Comparison of ENCODE assay signal across 22 cellular contexts in the genomic region with DNA sequence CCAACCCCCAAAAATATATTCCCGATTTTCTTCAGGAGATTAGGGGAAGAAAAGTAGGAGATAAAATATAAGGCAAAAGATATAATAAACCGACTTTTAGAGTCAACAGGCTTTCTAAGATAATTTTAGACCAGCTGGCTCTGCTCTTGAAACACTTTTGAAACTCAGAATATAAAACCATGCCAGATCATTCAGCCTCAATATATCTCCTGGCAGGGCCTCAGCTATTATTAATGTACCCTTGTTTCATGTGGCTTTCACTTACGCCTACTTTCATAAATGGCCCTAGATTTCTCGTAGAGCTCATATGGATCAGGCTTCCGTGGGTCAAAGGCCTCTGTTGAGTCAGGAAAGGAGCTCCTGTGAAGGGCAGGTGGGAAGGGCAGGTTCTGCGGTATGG.
DNase-seq lines count a peak whose midpoint lies in the region; ATAC-seq and TF ChIP-seq lines count a peak whose summit lies in the region.
"Had no signal": no experiment of that assay in that cellular context is flagged by ENCODE, and none has a peak within 500 bp of the region (broad histone marks: within the 10 kb centered on the region; RNA-seq: fewer than 3 reads in every experiment).

No MANE protein-coding gene starts in this region.

- TF ChIP-seq CTCF in dorsolateral prefrontal cortex (IDR thresholded peaks at IDR 0.05 in 54 of 56, conservative IDR thresholded peaks at IDR 0.05 in 2 of 56; ENCODE audit: low read depth in 1 of 56, partially characterized antibody in 56 of 56) (no peak), sigmoid colon (IDR thresholded peaks at IDR 0.05) (no peak)

- no peak for TF ChIP-seq EP300 in sigmoid colon (IDR thresholded peaks at IDR 0.05)

- H3K27ac ChIP-seq in dorsolateral prefrontal cortex = peak overlapping the region in 34 of 59 donors; percentile 5 to 76 (median 42)
- H3K27ac ChIP-seq in sigmoid colon = no peak overlapping the region
- H3K27ac ChIP-seq: A549; BLaER1 treated with 17β-estradiol and CSF1 and Interleukin-3, amounts not matched to agents 10 nM and 100 nM; GM23248 had no signal

- H3K9me3 ChIP-seq in sigmoid colon = no peaks in the 10 kb centered on the region
- H3K9me3 ChIP-seq: A549; BE2C; BLaER1 treated with 17β-estradiol and CSF1 and Interleukin-3, amounts not matched to agents 10 nM and 100 nM had no signal

- WGBS in sigmoid colon, 2 donors = 84 to 88% methylated on average over 6 of the region's 6 CpGs

- no peak for TF ChIP-seq POLR2A in sigmoid colon (IDR thresholded peaks at IDR 0.05)

- no peaks in the 10 kb centered on the region for H3K27me3 ChIP-seq in dorsolateral prefrontal cortex
- H3K27me3 ChIP-seq in sigmoid colon = no peaks in the 10 kb centered on the region
- H3K27me3 ChIP-seq: BE2C; BLaER1 treated with 17β-estradiol and CSF1 and Interleukin-3, amounts not matched to agents 10 nM and 100 nM had no signal

- peak; percentile 75 for ATAC-seq in Right ventricle myocardium superior (ENCODE audit: poor library complexity)
- ATAC-seq in HG02610 (IDR thresholded peaks at IDR 0.05; ENCODE audit: unreplicated experiment) = no peak
- ATAC-seq: A549 had no signal

- H3K4me1 ChIP-seq in sigmoid colon = no peaks in the 10 kb centered on the region
- H3K4me1 ChIP-seq: A549 had no signal

- DNase-seq in Right ventricle myocardium superior (no peak), cardiac septum (ENCODE audit: low spot score) (no peak), SW480 (ENCODE audit: low spot score) (peak; percentile 32), dorsolateral prefrontal cortex (no peak), sigmoid colon (no peak), D341Med (ENCODE audit: low spot score) (no peak)
- DNase-seq: 8988T; ACHN; AML-193; BE2C; Calu3; CD4-positive, alpha-beta T cell; CD8-positive, alpha-beta memory T cell; COR-L47; DMS153; DND-41; GM23248; H7; HCEC 1CT had no signal

- no peaks in the 10 kb centered on the region for H3K36me3 ChIP-seq in sigmoid colon
- H3K36me3 ChIP-seq: BE2C; BLaER1 treated with 17β-estradiol and CSF1 and Interleukin-3, amounts not matched to agents 10 nM and 100 nM had no signal

- H3K4me3 ChIP-seq in dorsolateral prefrontal cortex = no peak overlapping the region
- no peak overlapping the region for H3K4me3 ChIP-seq in sigmoid colon
- H3K4me3 ChIP-seq: A549; BLaER1 treated with 17β-estradiol and CSF1 and Interleukin-3, amounts not matched to agents 10 nM and 100 nM; GM23248 had no signal

- intact Hi-C loops in Right ventricle myocardium superior (cut with DNase I) = loop anchor here (10.0 kb wide), 1 partner anchor 50 kb away; no protein-coding TSS in a partner anchor
- intact Hi-C loops in cardiac septum (cut with DNase I) = no loop called here
- intact Hi-C loops in dorsolateral prefrontal cortex (cut with DNase I) = no loop called here
- intact Hi-C loops in sigmoid colon (cut with DNase I) = no loop called here

Comparison
In these comparisons a context has a peak if more than half of its experiments do, and no peak if none do; other contexts are left out.
1. H3K27ac ChIP-seq: peak in dorsolateral prefrontal cortex (34 of 59); none in sigmoid colon (0 of 4).